ENCODE assay signal across 2 cellular contexts in the genomic region with DNA sequence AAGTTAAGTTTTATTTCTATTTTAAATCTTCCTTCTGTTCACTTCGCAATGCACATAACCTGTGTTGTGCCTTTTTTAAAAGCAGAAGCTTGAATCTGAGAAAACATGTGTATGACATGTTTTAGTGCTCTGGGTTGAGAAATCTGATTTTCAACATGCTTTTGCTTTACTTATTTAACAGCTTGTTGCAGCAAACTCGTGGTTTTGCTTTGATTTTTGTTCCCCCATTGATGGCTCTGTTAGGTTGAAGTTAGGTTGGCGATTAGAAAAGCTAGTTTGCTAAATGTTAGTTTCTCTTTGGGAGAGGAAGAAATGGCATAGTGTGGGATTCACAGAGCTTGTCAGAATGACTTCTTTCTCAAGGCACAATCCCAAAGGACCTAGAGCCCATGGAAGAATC.
TF ChIP-seq lines count a peak whose summit lies in the region.

No MANE protein-coding gene starts in this region.

TF ChIP-seq in WTC11, 78 proteins besides CTCF, POLR2A, EP300 and RAD21:
- TF ChIP-seq EMX1 (CRISPR knock-in tag; IDR thresholded peaks at IDR 0.05) (no peak), ZNF317 (CRISPR knock-in tag; IDR thresholded peaks at IDR 0.05; ENCODE audit: borderline replicate concordance, low read depth) (no peak), IRF2 (CRISPR knock-in tag; IDR thresholded peaks at IDR 0.05; ENCODE audit: borderline replicate concordance, low read depth) (no peak), NFYB (CRISPR knock-in tag; conservative IDR thresholded peaks at IDR 0.05; ENCODE audit: low read depth) (no peak), MYBL2 (CRISPR knock-in tag; IDR thresholded peaks at IDR 0.05) (no peak), ZBTB21 (CRISPR knock-in tag; IDR thresholded peaks at IDR 0.05; ENCODE audit: borderline replicate concordance) (no peak), JUN (CRISPR knock-in tag; IDR thresholded peaks at IDR 0.05) (no peak)
- TF ChIP-seq, protein P1, sequence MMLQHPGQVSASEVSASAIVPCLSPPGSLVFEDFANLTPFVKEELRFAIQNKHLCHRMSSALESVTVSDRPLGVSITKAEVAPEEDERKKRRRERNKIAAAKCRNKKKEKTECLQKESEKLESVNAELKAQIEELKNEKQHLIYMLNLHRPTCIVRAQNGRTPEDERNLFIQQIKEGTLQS (CRISPR knock-in tag; conservative IDR thresholded peaks at IDR 0.05): no peak
- TF ChIP-seq, protein P2, sequence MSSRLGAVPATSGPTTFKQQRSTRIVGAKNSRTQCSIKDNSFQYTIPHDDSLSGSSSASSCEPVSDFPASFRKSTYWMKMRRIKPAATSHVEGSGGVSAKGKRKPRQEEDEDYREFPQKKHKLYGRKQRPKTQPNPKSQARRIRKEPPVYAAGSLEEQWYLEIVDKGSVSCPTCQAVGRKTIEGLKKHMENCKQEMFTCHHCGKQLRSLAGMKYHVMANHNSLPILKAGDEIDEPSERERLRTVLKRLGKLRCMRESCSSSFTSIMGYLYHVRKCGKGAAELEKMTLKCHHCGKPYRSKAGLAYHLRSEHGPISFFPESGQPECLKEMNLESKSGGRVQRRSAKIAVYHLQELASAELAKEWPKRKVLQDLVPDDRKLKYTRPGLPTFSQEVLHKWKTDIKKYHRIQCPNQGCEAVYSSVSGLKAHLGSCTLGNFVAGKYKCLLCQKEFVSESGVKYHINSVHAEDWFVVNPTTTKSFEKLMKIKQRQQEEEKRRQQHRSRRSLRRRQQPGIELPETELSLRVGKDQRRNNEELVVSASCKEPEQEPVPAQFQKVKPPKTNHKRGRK (CRISPR knock-in tag; IDR thresholded peaks at IDR 0.05; ENCODE audit: borderline replicate concordance): no peak
- TF ChIP-seq, protein P3, sequence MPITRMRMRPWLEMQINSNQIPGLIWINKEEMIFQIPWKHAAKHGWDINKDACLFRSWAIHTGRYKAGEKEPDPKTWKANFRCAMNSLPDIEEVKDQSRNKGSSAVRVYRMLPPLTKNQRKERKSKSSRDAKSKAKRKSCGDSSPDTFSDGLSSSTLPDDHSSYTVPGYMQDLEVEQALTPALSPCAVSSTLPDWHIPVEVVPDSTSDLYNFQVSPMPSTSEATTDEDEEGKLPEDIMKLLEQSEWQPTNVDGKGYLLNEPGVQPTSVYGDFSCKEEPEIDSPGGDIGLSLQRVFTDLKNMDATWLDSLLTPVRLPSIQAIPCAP (CRISPR knock-in tag; IDR thresholded peaks at IDR 0.05): no peak
TF ChIP-seq in WTC11: peak in this region for 0.

TF ChIP-seq in HepG2, 621 proteins besides CTCF, POLR2A, EP300 and RAD21:
- TF ChIP-seq ZNF891 (CRISPR knock-in tag; IDR thresholded peaks at IDR 0.05) (no peak), NFYB (CRISPR knock-in tag; IDR thresholded peaks at IDR 0.05) (no peak), HOXA3 (CRISPR knock-in tag; IDR thresholded peaks at IDR 0.05) (no peak), RFX5 (IDR thresholded peaks at IDR 0.05; ENCODE audit: low read depth, low read length) (no peak), NFRKB (IDR thresholded peaks at IDR 0.05) (no peak), ZNF619 (CRISPR knock-in tag; IDR thresholded peaks at IDR 0.05) (no peak), ZNF878 (CRISPR knock-in tag; IDR thresholded peaks at IDR 0.05) (no peak), ZNF207 (IDR thresholded peaks at IDR 0.05; ENCODE audit: borderline replicate concordance) (no peak), ZNF761 (CRISPR knock-in tag; conservative IDR thresholded peaks at IDR 0.05) (no peak), ZNF556 (CRISPR knock-in tag; IDR thresholded peaks at IDR 0.05; ENCODE audit: borderline replicate concordance) (no peak), ZNF800 (CRISPR knock-in tag; IDR thresholded peaks at IDR 0.05) (no peak), ZNF768 (CRISPR knock-in tag; IDR thresholded peaks at IDR 0.05) (no peak), ZNF367 (CRISPR knock-in tag; IDR thresholded peaks at IDR 0.05; ENCODE audit: borderline replicate concordance) (no peak)
- TF ChIP-seq, protein P4, sequence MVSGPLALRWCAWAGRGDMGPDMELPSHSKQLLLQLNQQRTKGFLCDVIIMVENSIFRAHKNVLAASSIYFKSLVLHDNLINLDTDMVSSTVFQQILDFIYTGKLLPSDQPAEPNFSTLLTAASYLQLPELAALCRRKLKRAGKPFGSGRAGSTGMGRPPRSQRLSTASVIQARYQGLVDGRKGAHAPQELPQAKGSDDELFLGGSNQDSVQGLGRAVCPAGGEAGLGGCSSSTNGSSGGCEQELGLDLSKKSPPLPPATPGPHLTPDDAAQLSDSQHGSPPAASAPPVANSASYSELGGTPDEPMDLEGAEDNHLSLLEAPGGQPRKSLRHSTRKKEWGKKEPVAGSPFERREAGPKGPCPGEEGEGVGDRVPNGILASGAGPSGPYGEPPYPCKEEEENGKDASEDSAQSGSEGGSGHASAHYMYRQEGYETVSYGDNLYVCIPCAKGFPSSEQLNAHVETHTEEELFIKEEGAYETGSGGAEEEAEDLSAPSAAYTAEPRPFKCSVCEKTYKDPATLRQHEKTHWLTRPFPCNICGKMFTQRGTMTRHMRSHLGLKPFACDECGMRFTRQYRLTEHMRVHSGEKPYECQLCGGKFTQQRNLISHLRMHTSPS (CRISPR knock-in tag; IDR thresholded peaks at IDR 0.05; ENCODE audit: low read depth): no peak
- TF ChIP-seq, protein P5, sequence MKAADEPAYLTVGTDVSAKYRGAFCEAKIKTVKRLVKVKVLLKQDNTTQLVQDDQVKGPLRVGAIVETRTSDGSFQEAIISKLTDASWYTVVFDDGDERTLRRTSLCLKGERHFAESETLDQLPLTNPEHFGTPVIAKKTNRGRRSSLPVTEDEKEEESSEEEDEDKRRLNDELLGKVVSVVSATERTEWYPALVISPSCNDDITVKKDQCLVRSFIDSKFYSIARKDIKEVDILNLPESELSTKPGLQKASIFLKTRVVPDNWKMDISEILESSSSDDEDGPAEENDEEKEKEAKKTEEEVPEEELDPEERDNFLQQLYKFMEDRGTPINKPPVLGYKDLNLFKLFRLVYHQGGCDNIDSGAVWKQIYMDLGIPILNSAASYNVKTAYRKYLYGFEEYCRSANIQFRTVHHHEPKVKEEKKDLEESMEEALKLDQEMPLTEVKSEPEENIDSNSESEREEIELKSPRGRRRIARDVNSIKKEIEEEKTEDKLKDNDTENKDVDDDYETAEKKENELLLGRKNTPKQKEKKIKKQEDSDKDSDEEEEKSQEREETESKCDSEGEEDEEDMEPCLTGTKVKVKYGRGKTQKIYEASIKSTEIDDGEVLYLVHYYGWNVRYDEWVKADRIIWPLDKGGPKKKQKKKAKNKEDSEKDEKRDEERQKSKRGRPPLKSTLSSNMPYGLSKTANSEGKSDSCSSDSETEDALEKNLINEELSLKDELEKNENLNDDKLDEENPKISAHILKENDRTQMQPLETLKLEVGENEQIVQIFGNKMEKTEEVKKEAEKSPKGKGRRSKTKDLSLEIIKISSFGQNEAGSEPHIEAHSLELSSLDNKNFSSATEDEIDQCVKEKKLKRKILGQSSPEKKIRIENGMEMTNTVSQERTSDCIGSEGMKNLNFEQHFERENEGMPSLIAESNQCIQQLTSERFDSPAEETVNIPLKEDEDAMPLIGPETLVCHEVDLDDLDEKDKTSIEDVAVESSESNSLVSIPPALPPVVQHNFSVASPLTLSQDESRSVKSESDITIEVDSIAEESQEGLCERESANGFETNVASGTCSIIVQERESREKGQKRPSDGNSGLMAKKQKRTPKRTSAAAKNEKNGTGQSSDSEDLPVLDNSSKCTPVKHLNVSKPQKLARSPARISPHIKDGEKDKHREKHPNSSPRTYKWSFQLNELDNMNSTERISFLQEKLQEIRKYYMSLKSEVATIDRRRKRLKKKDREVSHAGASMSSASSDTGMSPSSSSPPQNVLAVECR (CRISPR knock-in tag; IDR thresholded peaks at IDR 0.05; ENCODE audit: borderline replicate concordance): no peak
- TF ChIP-seq, protein P6, sequence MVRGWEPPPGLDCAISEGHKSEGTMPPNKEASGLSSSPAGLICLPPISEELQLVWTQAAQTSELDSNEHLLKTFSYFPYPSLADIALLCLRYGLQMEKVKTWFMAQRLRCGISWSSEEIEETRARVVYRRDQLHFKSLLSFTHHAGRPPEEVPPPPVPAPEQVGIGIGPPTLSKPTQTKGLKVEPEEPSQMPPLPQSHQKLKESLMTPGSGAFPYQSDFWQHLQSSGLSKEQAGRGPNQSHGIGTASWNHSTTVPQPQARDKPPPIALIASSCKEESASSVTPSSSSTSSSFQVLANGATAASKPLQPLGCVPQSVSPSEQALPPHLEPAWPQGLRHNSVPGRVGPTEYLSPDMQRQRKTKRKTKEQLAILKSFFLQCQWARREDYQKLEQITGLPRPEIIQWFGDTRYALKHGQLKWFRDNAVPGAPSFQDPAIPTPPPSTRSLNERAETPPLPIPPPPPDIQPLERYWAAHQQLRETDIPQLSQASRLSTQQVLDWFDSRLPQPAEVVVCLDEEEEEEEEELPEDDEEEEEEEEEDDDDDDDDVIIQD (CRISPR knock-in tag; IDR thresholded peaks at IDR 0.05; ENCODE audit: low read depth): no peak
TF ChIP-seq in HepG2: peak in this region for 0.
